In genomic region chr2:39728085-39728484, GRCh38 we compare ENCODE assay signal across 8 cellular contexts. TPM values are rescaled to one million over a fixed set of nuclear protein-coding genes. Genes with fewer than 3 reads are reported as not detected.
DNase-seq lines count a peak whose midpoint lies in the region; ATAC-seq, FAIRE-seq and TF ChIP-seq lines count a peak whose summit lies in the region.
"Not testable (repeated sequence)": the region's sequence is repeated elsewhere in the genome, so short reads cannot be mapped to it uniquely, and the experiment has no call there.

No MANE protein-coding gene starts in this region.

- H3K9ac ChIP-seq in astrocyte (ENCODE audit: low read length); mesendoderm (ENCODE audit: low read length): not testable (repeated sequence)

- H3K27ac ChIP-seq in A673 (ENCODE audit: low read depth, low read length, poor library complexity, severe bottlenecking); mesendoderm (ENCODE audit: low read depth, low read length): not testable (repeated sequence)
- peak overlapping the region; percentile 71 for H3K27ac ChIP-seq in astrocyte (ENCODE audit: low read depth, low read length)

- intact Hi-C loops in A673 (cut with micrococcal nuclease; ENCODE audit: unreplicated experiment) = not testable (repeated sequence)

- not testable (repeated sequence) for H3K9me3 Mint-ChIP-seq in astrocyte (ENCODE audit: unreplicated experiment)

- H3K4me3 ChIP-seq in A673 (ENCODE audit: low read depth, low read length, poor library complexity, severe bottlenecking); astrocyte (ENCODE audit: insufficient read depth, low read depth, low read length); mesendoderm (ENCODE audit: low read length): not testable (repeated sequence)

- H4K20me1 ChIP-seq in astrocyte (ENCODE audit: insufficient read depth, low read length) = not testable (repeated sequence)

- POLR2A ChIA-PET in A673 (lab: Charles Lee; ENCODE audit: low non-redundant PET) = not testable (repeated sequence)

- peaks cover 69% of the 10 kb centered on the region for H3K4me1 Mint-ChIP-seq in astrocyte (ENCODE audit: low read depth, unreplicated experiment)

- ATAC-seq in GM18508 (IDR thresholded peaks at IDR 0.05; ENCODE audit: insufficient read depth, unreplicated experiment) (peak; percentile 87), GM19467 (IDR thresholded peaks at IDR 0.05; ENCODE audit: unreplicated experiment) (peak; percentile 53), HG02678 (IDR thresholded peaks at IDR 0.05; ENCODE audit: unreplicated experiment) (peak; percentile 69), HG03139 (IDR thresholded peaks at IDR 0.05; ENCODE audit: unreplicated experiment) (peak; percentile 64)

- H3K36me3 ChIP-seq in A673 (ENCODE audit: insufficient read depth, low read length, poor library complexity, severe bottlenecking); astrocyte (ENCODE audit: insufficient read depth, low read length); mesendoderm (ENCODE audit: control insufficient read depth, insufficient read depth, low read length): not testable (repeated sequence)

- not testable (repeated sequence) for H2BK120ac ChIP-seq in mesendoderm (ENCODE audit: low read depth, low read length)

- H3K4me1 ChIP-seq in A673 (ENCODE audit: insufficient read depth, low read length, poor library complexity, severe bottlenecking) (peaks cover 18% of the 10 kb centered on the region), astrocyte (ENCODE audit: insufficient read depth, low read length) (peaks cover 38% of the 10 kb centered on the region)
- H3K4me1 ChIP-seq in mesendoderm (ENCODE audit: control insufficient read depth, low read depth, low read length) = not testable (repeated sequence)

- peak overlapping the region; percentile 86 for H3K27ac Mint-ChIP-seq in astrocyte (ENCODE audit: unreplicated experiment)

- not testable (repeated sequence) for H3K18ac ChIP-seq in mesendoderm (ENCODE audit: low read length)

- H3K79me2 ChIP-seq in astrocyte (ENCODE audit: insufficient read depth, low read length) = peaks cover 21% of the 10 kb centered on the region
- not testable (repeated sequence) for H3K79me2 ChIP-seq in mesendoderm (ENCODE audit: control insufficient read depth, insufficient read depth, low read length)

- not testable (repeated sequence) for H3K79me1 ChIP-seq in mesendoderm (ENCODE audit: low read length)

- not testable (repeated sequence) for H2AK5ac ChIP-seq in mesendoderm (ENCODE audit: low read length)

- H4K5ac ChIP-seq in mesendoderm (ENCODE audit: low read length) = not testable (repeated sequence)

- TF ChIP-seq CTCF in A673 (conservative IDR thresholded peaks at IDR 0.05; ENCODE audit: low read depth, low read length); astrocyte (IDR thresholded peaks at IDR 0.05; ENCODE audit: insufficient read depth, low read depth, low read length): not testable (repeated sequence)

- not testable (repeated sequence) for H3K27me3 ChIP-seq in A673 (replicated peaks; ENCODE audit: insufficient read depth, low read depth, low read length, poor library complexity); astrocyte (ENCODE audit: insufficient read depth, low read length); mesendoderm (ENCODE audit: insufficient read depth, low read length, poor library complexity)

- BruUV-seq in A673 (replicated peaks; lab: Mats Ljungman, UMichigan) = not testable (repeated sequence)

- not testable (repeated sequence) for H2BK15ac ChIP-seq in mesendoderm (replicated peaks; ENCODE audit: low read depth)

- not testable (repeated sequence) for H3K36me3 Mint-ChIP-seq in astrocyte (ENCODE audit: low read depth, unreplicated experiment)

- peak overlapping the region; percentile 29 for H3K4me2 ChIP-seq in astrocyte (ENCODE audit: low read length)
- H3K4me2 ChIP-seq in mesendoderm (ENCODE audit: low read length) = not testable (repeated sequence)

- not testable (repeated sequence) for FAIRE-seq in astrocyte (lab: Jason Lieb, UNC)

- H3K4ac ChIP-seq in mesendoderm (ENCODE audit: low read depth, low read length) = not testable (repeated sequence)

- H2BK5ac ChIP-seq in mesendoderm (ENCODE audit: low read length) = not testable (repeated sequence)

- H3K4me3 Mint-ChIP-seq in astrocyte (ENCODE audit: unreplicated experiment) = not testable (repeated sequence)

- not testable (repeated sequence) for H3K9me3 ChIP-seq in A673 (ENCODE audit: low read depth, low read length, poor library complexity, severe bottlenecking); astrocyte (ENCODE audit: insufficient read depth, low read depth, low read length)

- not testable (repeated sequence) for H4K8ac ChIP-seq in mesendoderm (ENCODE audit: low read depth, low read length)

- not testable (repeated sequence) for H3K56ac ChIP-seq in mesendoderm (ENCODE audit: low read length)

- no CpG with 5 or more reads among the region's 4 CpGs for WGBS in mesendoderm (ENCODE audit: extremely low coverage, insufficient coverage, low lambda C conversion rate)

- not testable (repeated sequence) for H2AFZ ChIP-seq in astrocyte (ENCODE audit: low read depth, low read length)

- in situ Hi-C loops in KBM-7 (cut with MboI; ENCODE audit: low pct_unique_long_range_greater_than_20kb, low sequenced_read_pairs) = not testable (repeated sequence)

- DNase-seq in A673 (ENCODE audit: low spot score) (peak; percentile 58), KBM-7 (peak; percentile 48), astrocyte (ENCODE audit: low read depth) (peak; percentile 89), mesendoderm (peak; percentile 32)

- CTCF ChIA-PET in A673 (lab: Charles Lee) = not testable (repeated sequence)

- H3K27me3 Mint-ChIP-seq in astrocyte (ENCODE audit: low read depth, unreplicated experiment) = not testable (repeated sequence)

- H3K23ac ChIP-seq in mesendoderm (ENCODE audit: low read length) = not testable (repeated sequence)

RNA-seq across cellular contexts. Expression of gene THUMPD2, which starts 51.0 kb away (rescaled TPM):
- total RNA-seq in A673 (2021) (14.1 and 14.8 TPM in 2 replicates), astrocyte (9.4 and 11.5 TPM in 2 replicates)
- polyA plus RNA-seq in mesendoderm (2013, experiment 1 of 2) = 13.5 TPM
- 13.2 TPM for polyA plus RNA-seq in mesendoderm (2013, experiment 2 of 2)

Comparison
In these comparisons a context has a peak if more than half of its experiments do, and no peak if none do; other contexts are left out.
1. DNase-seq: peak in every context shown above with its lines; median percentile 89 in astrocyte; 58 in A673; 48 in KBM-7; 32 in mesendoderm.